ENCODE assay signal across 8 cellular contexts in the genomic region with DNA sequence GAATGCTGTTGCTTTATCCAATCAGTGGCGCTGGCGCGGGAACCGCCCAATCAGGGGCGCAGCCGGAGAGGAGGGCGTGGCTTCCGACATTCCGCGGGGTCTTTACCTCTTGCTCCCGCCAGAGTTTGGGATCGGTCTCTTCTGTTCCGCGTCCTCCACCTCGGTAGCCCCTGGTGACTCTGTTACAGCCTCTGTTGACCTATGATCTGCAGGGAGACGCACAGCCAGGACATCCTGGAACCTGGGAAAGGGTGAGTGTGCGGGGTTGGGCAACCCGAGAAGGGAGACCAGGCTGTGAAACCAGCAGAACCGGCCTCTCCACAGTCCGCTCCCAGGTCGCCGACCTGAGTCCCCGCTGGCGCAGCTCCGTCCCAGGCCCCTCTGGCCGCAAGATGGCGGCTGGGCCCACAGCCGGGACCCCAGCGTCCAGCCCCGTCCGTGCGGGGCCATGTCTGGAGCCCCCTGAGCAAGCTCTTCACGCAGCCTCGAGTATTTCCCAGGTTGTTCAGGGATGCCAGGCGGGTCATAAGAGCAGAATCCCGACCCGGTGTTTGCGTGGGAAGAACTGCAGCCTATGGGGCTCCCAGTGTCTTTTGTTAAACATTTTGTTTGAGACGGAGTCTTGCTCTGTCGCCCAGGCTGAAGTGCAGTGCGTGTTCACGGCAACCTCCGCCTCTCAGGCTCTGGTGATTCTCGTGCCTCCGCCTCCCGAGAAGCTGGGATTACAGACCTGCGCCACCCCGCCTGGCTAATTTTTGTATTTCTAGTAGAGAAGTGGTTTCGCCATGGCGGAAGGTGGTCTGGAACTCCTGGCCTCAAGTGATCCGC. TPM values are rescaled to one million over a fixed set of nuclear protein-coding genes. Genes with fewer than 3 reads are reported as not detected.
DNase-seq lines count a peak whose midpoint lies in the region; ATAC-seq, FAIRE-seq and TF ChIP-seq lines count a peak whose summit lies in the region.

No MANE protein-coding gene starts in this region.

- TF ChIP-seq POLR2A in H1 (IDR thresholded peaks at IDR 0.05; ENCODE audit: control extremely low read depth in 1 of 2, low read depth in 2 of 2, low read length in 2 of 2): peak; percentile 67 to 86

- H3K9me3 Mint-ChIP-seq in CD8-positive, alpha-beta T cell: no peaks in the 10 kb centered on the region

- no peak overlapping the region for H3K14ac ChIP-seq in H1 (ENCODE audit: insufficient read length)

- peaks cover 46% of the 10 kb centered on the region for H3K4me1 Mint-ChIP-seq in CD8-positive, alpha-beta T cell (ENCODE audit: low read depth)

- H3K27ac Mint-ChIP-seq in CD8-positive, alpha-beta T cell: peak overlapping the region; percentile 90

- DNase-seq in CD8-positive, alpha-beta T cell: peak; percentile 69 to 87 (median 85)
- DNase-seq in NCI-H2029 (lab: John Stamatoyannopoulos, UW) (peak; percentile 81), H1 (ENCODE audit: low read depth in 1 of 2, low spot score in 2 of 2) (peak; percentile 41 to 86), NCI-H2107 (lab: John Stamatoyannopoulos, UW) (no peak)
- DNase-seq in activated CD8-positive, alpha-beta memory T cell treated with anti-CD3 and anti-CD28 coated beads for 48 hours (ENCODE audit: low read depth in 2 of 3, low spot score in 2 of 3): peak; percentile 47 to 69 (median 58)
- DNase-seq in stimulated activated CD8-positive, alpha-beta memory T cell treated with anti-CD3 and anti-CD28 coated beads, Interleukin-12 subunit alpha, Interleukin-12 subunit beta, amount 100 ng/mL, for 24 hours (ENCODE audit: extremely low read depth): peak; percentile 67

- no peaks in the 10 kb centered on the region; the same call in 1 of the 2 replicates for H3K79me1 ChIP-seq in H1 (ENCODE audit: low read depth, low read length)

- no peaks in the 10 kb centered on the region for H4K20me1 ChIP-seq in H1 (replicated peaks in 1 of 2; ENCODE audit: control insufficient read depth in 1 of 2, insufficient read depth in 2 of 2, low read length in 2 of 2)

- no peaks in the 10 kb centered on the region for H3K36me3 ChIP-seq in CD8-positive, alpha-beta T cell (ENCODE audit: insufficient read depth, low read length)
- H3K36me3 ChIP-seq in H1 (ENCODE audit: control insufficient read depth in 2 of 4, insufficient read depth in 4 of 4, low read length in 3 of 4): no peaks in the 10 kb centered on the region
- H3K36me3 ChIP-seq in mesodermal cell (ENCODE audit: control insufficient read depth, insufficient read depth, low read length): peaks cover 27% of the 10 kb centered on the region

- H4K91ac ChIP-seq in H1 (replicated peaks; ENCODE audit: insufficient read length, low read length): peak overlapping the region; percentile 85

- intact Hi-C loops in CD8-positive, alpha-beta T cell (cut with DNase I, micrococcal nuclease): loop anchor here (1.0 to 5.0 kb wide), 7 partner anchors 34 to 491 kb away; partner anchors contain the start of genes ZNF726 (in 2 of the 2) and ZNF675 (in 1 of the 2)

- peak overlapping the region; percentile 96 for H3K4me3 Mint-ChIP-seq in CD8-positive, alpha-beta T cell

- H3K4ac ChIP-seq in H1 (replicated peaks; ENCODE audit: insufficient read length, low read depth, low read length): no peak overlapping the region

- no peak overlapping the region for H3K23ac ChIP-seq in H1 (ENCODE audit: insufficient read length)

- H3K23me2 ChIP-seq in H1 (ENCODE audit: low read depth, low read length): peaks cover 4% of the 10 kb centered on the region; the same call in 1 of the 2 replicates

- no peaks in the 10 kb centered on the region for H3K9me3 ChIP-seq in CD8-positive, alpha-beta T cell (ENCODE audit: low read length)
- H3K9me3 ChIP-seq in H1 (ENCODE audit: insufficient read depth in 2 of 2, low read depth in 1 of 2, low read length in 1 of 2) (peaks cover 2 to 42% of the 10 kb centered on the region in 2 experiments; a peak in 3 of 4 replicates), mesodermal cell (ENCODE audit: control insufficient read depth, low read length) (no peaks in the 10 kb centered on the region)

- H4K5ac ChIP-seq in H1 (ENCODE audit: insufficient read length, low read depth, low read length): peak overlapping the region; percentile 74

- CTCF ChIA-PET in CD8-positive, alpha-beta T cell (lab: Charles Lee): interaction anchor here (1.6 kb wide), 1 partner anchor 54 kb away, joined by 6 read pairs; no protein-coding TSS in a partner anchor
- CTCF ChIA-PET in H1 (lab: Charles Lee; ENCODE audit: partially characterized antibody): interaction anchor here (0.6 kb wide), 1 partner anchor 347 kb away, joined by 3 read pairs; no protein-coding TSS in a partner anchor

- peak overlapping the region; percentile 43 for H3K27ac ChIP-seq in CD8-positive, alpha-beta T cell (ENCODE audit: low read depth, low read length)
- peak overlapping the region; percentile 91 for H3K27ac ChIP-seq in H1 (ENCODE audit: low read depth, low read length)
- H3K27ac ChIP-seq in mesodermal cell (ENCODE audit: low read depth, low read length, severe bottlenecking): peak overlapping the region; percentile 97

- no peak overlapping the region for H2BK120ac ChIP-seq in H1 (replicated peaks; ENCODE audit: low read depth, low read length)

- H3K9ac ChIP-seq in H1 (replicated peaks in 1 of 4; ENCODE audit: extremely low read depth in 1 of 4, low read depth in 3 of 4, low read length in 3 of 4): peak overlapping the region; percentile 71 to 89 (median 76)

- no peak for TF ChIP-seq CTCF in CD8-positive, alpha-beta T cell (IDR thresholded peaks at IDR 0.05)
- no peak for TF ChIP-seq CTCF in H1 (IDR thresholded peaks at IDR 0.05; ENCODE audit: control extremely low read depth in 1 of 3, insufficient read depth in 1 of 3, low read depth in 1 of 3, low read length in 3 of 3)

- no peak overlapping the region for H2AK5ac ChIP-seq in H1 (ENCODE audit: low read depth, low read length)

- H3K27me3 ChIP-seq in CD8-positive, alpha-beta T cell (ENCODE audit: insufficient read depth, low read length): no peaks in the 10 kb centered on the region
- no peaks in the 10 kb centered on the region; a peak in 1 of 7 replicates for H3K27me3 ChIP-seq in H1 (replicated peaks in 1 of 4; ENCODE audit: control insufficient read depth in 3 of 4, extremely low read depth in 1 of 4, insufficient read depth in 3 of 4, low read length in 3 of 4)

- 0 out of 4 replicates have a peak, but pooled peaks of 1 of the 2 experiments have one; percentile 3 for TF ChIP-seq RAD21 in H1 (IDR thresholded peaks at IDR 0.05 in 1 of 2, conservative IDR thresholded peaks at IDR 0.05 in 1 of 2; ENCODE audit: low read depth in 2 of 2, low read length in 2 of 2)

- H2AFZ ChIP-seq in H1 (ENCODE audit: low read length): no peak overlapping the region

- FAIRE-seq in H1 (lab: Jason Lieb, UNC): peak; percentile 13

- H3K4me1 ChIP-seq in CD8-positive, alpha-beta T cell (ENCODE audit: insufficient read depth, low read length): peaks cover 26% of the 10 kb centered on the region
- H3K4me1 ChIP-seq in H1 (replicated peaks in 1 of 4; ENCODE audit: control insufficient read depth in 3 of 4, insufficient read depth in 4 of 4, low read length in 3 of 4) (no peaks in the 10 kb centered on the region; a peak in 3 of 7 replicates), mesodermal cell (ENCODE audit: control insufficient read depth, insufficient read depth, low read length, poor library complexity, severe bottlenecking) (no peaks in the 10 kb centered on the region)

- POLR2A ChIA-PET in CD8-positive, alpha-beta T cell (lab: Charles Lee): interaction anchor here (1.0 to 1.3 kb wide), 3 partner anchors 76 to 271 kb away, joined by 3 read pairs; partner anchors contain the start of genes ZNF675 and ZNF726
- POLR2A ChIA-PET in H1 (lab: Charles Lee; ENCODE audit: partially characterized antibody): interaction anchor here (0.7 to 2.4 kb wide), 19 partner anchors 10 to 688 kb away, joined by 3 to 20 read pairs (median 6); partner anchors contain the start of genes ZNF254 and ZNF675

- peak overlapping the region; percentile 79 for H3K18ac ChIP-seq in H1 (ENCODE audit: extremely low read depth, low read length)

- peak overlapping the region; percentile 49 for H3K56ac ChIP-seq in H1 (replicated peaks; ENCODE audit: insufficient read length, low read depth, low read length)

- peak overlapping the region; percentile 73 for H3K4me3 ChIP-seq in CD8-positive, alpha-beta T cell (ENCODE audit: low read depth, low read length)
- H3K4me3 ChIP-seq in H1 (ENCODE audit: extremely low read depth in 1 of 4, insufficient read depth in 2 of 4, low read depth in 3 of 4, low read length in 4 of 4) (peak overlapping the region; percentile 64 to 80 (median 72)), mesodermal cell (ENCODE audit: extremely low read depth, insufficient read depth, low read length, poor library complexity, severe bottlenecking) (peak overlapping the region; percentile 69)

- peak overlapping the region; percentile 36; the same call in 1 of the 2 replicates for H2BK15ac ChIP-seq in H1 (ENCODE audit: low read length)

- peaks cover 6 to 44% of the 10 kb centered on the region in 2 experiments for H3K79me2 ChIP-seq in H1 (ENCODE audit: control insufficient read depth in 1 of 2, insufficient read depth in 2 of 2, low read length in 2 of 2)

- no peaks in the 10 kb centered on the region for H3K27me3 Mint-ChIP-seq in CD8-positive, alpha-beta T cell (ENCODE audit: low read depth)

- peak overlapping the region; percentile 52 to 59 for H3K4me2 ChIP-seq in H1 (ENCODE audit: insufficient read depth in 1 of 2, low read depth in 2 of 2, low read length in 2 of 2)

- WGBS in H1 (ENCODE audit: extremely low coverage in 1 of 2, insufficient coverage in 1 of 2, insufficient read length in 1 of 2, insufficient replicate concordance in 2 of 2, low coverage in 1 of 2, low lambda C conversion rate in 2 of 2, missing lambda C conversion rate in 1 of 2), 2 experiments: 36% methylated on average over 51 of the region's 51 CpGs; no CpG with 5 or more reads in 1 of the 2 experiments
- 0% methylated on average over 38 to 44 of the region's 51 CpGs for WGBS in mesodermal cell (ENCODE audit: insufficient coverage in 2 of 2), 2 experiments

- peak overlapping the region; percentile 86; the same call in 1 of the 2 replicates for H2BK5ac ChIP-seq in H1 (ENCODE audit: low read depth, low read length)

- no peak for TF ChIP-seq EP300 in H1 (IDR thresholded peaks at IDR 0.05; ENCODE audit: borderline replicate concordance in 1 of 2, low read depth in 2 of 2, low read length in 2 of 2)

- H2BK20ac ChIP-seq in H1 (ENCODE audit: low read length): no peak overlapping the region

- ATAC-seq in CD8-positive, alpha-beta T cell: peak; percentile 73
- ATAC-seq in GM21515 (IDR thresholded peaks at IDR 0.05; ENCODE audit: unreplicated experiment): peak; percentile 55

- peak overlapping the region; percentile 10; the same call in 1 of the 2 replicates for H2BK12ac ChIP-seq in H1 (ENCODE audit: low read depth, low read length)

- H4K8ac ChIP-seq in H1 (ENCODE audit: extremely low read depth, insufficient read depth, low read length): peak overlapping the region; percentile 86

- H3K36me3 Mint-ChIP-seq in CD8-positive, alpha-beta T cell: peaks cover 12% of the 10 kb centered on the region

RNA-seq across cellular contexts. Expression of gene ZNF681, which starts 4.4 kb away (rescaled TPM):
- 1 to 10 TPM; 1.7 to 1.8 TPM for total RNA-seq in CD8-positive, alpha-beta T cell
- total RNA-seq in H1 (2021; fragmentation: NEBNext Ultra II Directional; extraction: Animal tissue kit (Norgen Biotek cat#: 25700)): 6.8 and 7.9 TPM in 2 replicates
- 0.86 and 1.1 TPM in 2 replicates for polyA plus RNA-seq in H1 (2011; rRNA removed)
- polyA plus RNA-seq in H1 (2011; cell fraction: cytosol; rRNA removed): 1.4 TPM
- 1.5 TPM for polyA plus RNA-seq in H1 (2011; cell fraction: nucleus; rRNA removed)
- 0.61 to 1.5 TPM (median 1.4 TPM) in 4 replicates for polyA plus RNA-seq in H1 (2012, experiment 1 of 2)
- 0.10 TPM for polyA plus RNA-seq in H1 (2012, experiment 2 of 2)
- 5.3 TPM for polyA plus RNA-seq in H1 (2013, experiment 1 of 2)
- polyA plus RNA-seq in H1 (2013, experiment 2 of 2): 4.3 TPM
- polyA minus RNA-seq in H1 (2011; rRNA and poly(A)+ RNA removed): 1.6 and 4.0 TPM in 2 replicates
- polyA minus RNA-seq in H1 (2011; cell fraction: cytosol; rRNA and poly(A)+ RNA removed): 1.8 TPM
- polyA minus RNA-seq in H1 (2011; cell fraction: nucleus; rRNA and poly(A)+ RNA removed): 10.0 TPM
- polyA plus RNA-seq in mesodermal cell (2013, experiment 1 of 2): 2.8 TPM
- polyA plus RNA-seq in mesodermal cell (2013, experiment 2 of 2): 3.8 TPM

Comparison
In these comparisons a context has a peak if more than half of its experiments do, and no peak if none do; other contexts are left out.
1. H3K27ac ChIP-seq: peak in every context shown above with its lines; median percentile 97 in mesodermal cell; 91 in H1; 43 in CD8-positive, alpha-beta T cell.